8 cellular contexts compared by ENCODE assay signal in the genomic region with DNA sequence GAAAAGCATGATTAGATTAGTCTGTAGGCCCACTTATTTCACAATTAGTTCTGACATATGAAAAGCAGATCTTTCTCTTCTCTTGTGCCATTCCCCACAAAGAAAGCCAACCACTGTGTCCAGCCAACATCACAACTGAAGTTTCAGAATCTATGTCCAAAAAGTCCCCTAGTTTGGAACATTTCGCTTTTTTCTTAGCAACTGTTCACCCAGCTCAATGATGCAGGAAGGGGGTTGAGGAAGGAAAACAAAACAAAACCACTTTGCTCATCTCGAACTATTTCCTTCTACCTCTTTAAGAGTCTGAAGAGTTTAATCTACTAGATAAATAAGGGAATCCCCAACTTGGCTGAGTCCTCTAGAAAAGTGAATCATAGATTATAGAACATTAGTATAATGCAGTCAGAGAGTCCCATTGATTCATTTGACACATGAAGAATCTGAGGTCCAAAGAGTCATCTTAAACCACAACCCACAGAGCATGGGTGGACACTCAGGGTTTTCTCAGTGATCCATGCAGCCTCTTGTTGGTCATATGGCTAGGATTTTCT.
A peak's percentile ranks its signal among the peaks of the same experiment; 100 is the strongest.
DNase-seq lines count a peak whose midpoint lies in the region; ATAC-seq and TF ChIP-seq lines count a peak whose summit lies in the region.

No MANE protein-coding gene starts in this region.

- H3K27me3 Mint-ChIP-seq in activated T-cell treated with anti-CD3 and anti-CD28 coated beads, Interleukin-2, amount 50 U/mL, for 72 hours (ENCODE audit: low read depth), result no peaks in the 10 kb centered on the region

- no peaks in the 10 kb centered on the region for H3K36me3 ChIP-seq in urinary bladder (ENCODE audit: insufficient read depth)
- no peaks in the 10 kb centered on the region for H3K36me3 ChIP-seq in WERI-Rb-1

- no peaks in the 10 kb centered on the region for H3K9me3 ChIP-seq in right cardiac atrium (ENCODE audit: control insufficient read depth, low read length)
- no peaks in the 10 kb centered on the region for H3K9me3 ChIP-seq in WERI-Rb-1 (ENCODE audit: severe bottlenecking)

- H3K4me3 Mint-ChIP-seq in activated T-cell treated with anti-CD3 and anti-CD28 coated beads, Interleukin-2, amount 50 U/mL, for 72 hours, result peak overlapping the region; percentile 64 to 83

- no peaks in the 10 kb centered on the region for H3K9me3 Mint-ChIP-seq in activated T-cell treated with anti-CD3 and anti-CD28 coated beads, Interleukin-2, amount 50 U/mL, for 72 hours

- peak; percentile 57 for ATAC-seq in GM19395 (IDR thresholded peaks at IDR 0.05; ENCODE audit: unreplicated experiment)
- peak; percentile 64 for ATAC-seq in HG03432 (IDR thresholded peaks at IDR 0.05; ENCODE audit: unreplicated experiment)
- ATAC-seq in activated T-cell treated with anti-CD3 and anti-CD28 coated beads, Interleukin-2, amount 50 U/mL, for 72 hours (replicated peaks in 1 of 2), result peak; percentile 73 to 79
- peak; percentile 53 to 57 for ATAC-seq in right cardiac atrium

- WGBS in right cardiac atrium, result 20% methylated on average over 2 of the region's 2 CpGs
- 30% methylated on average over 2 of the region's 2 CpGs for WGBS in urinary bladder

- peaks cover 13% of the 10 kb centered on the region for H3K4me1 ChIP-seq in right cardiac atrium (ENCODE audit: control insufficient read depth, insufficient read depth, low read length)
- no peaks in the 10 kb centered on the region for H3K4me1 ChIP-seq in urinary bladder (ENCODE audit: insufficient read depth)

- peaks cover 90% of the 10 kb centered on the region for H3K4me1 Mint-ChIP-seq in activated T-cell treated with anti-CD3 and anti-CD28 coated beads, Interleukin-2, amount 50 U/mL, for 72 hours (ENCODE audit: low read depth)

- TF ChIP-seq CTCF in WERI-Rb-1 (IDR thresholded peaks at IDR 0.05; ENCODE audit: low read depth, low read length), result no peak

- peaks cover 17 to 19% of the 10 kb centered on the region in 2 donors for H3K36me3 Mint-ChIP-seq in activated T-cell treated with anti-CD3 and anti-CD28 coated beads, Interleukin-2, amount 50 U/mL, for 72 hours (ENCODE audit: insufficient read depth in 2 of 2)

- H3K27ac ChIP-seq in right cardiac atrium (ENCODE audit: low read length) (no peak overlapping the region), urinary bladder (ENCODE audit: low read depth) (peak overlapping the region; percentile 59), WERI-Rb-1 (no peak overlapping the region)

- H3K27me3 ChIP-seq in right cardiac atrium (ENCODE audit: control insufficient read depth, insufficient read depth) (no peaks in the 10 kb centered on the region), WERI-Rb-1 (ENCODE audit: insufficient read depth, low read depth, severe bottlenecking) (no peaks in the 10 kb centered on the region)

- no peak overlapping the region for H3K4me3 ChIP-seq in right cardiac atrium (ENCODE audit: low read length)
- no peak overlapping the region for H3K4me3 ChIP-seq in urinary bladder (ENCODE audit: low read depth, low read length)
- no peak overlapping the region for H3K4me3 ChIP-seq in WERI-Rb-1 (ENCODE audit: low read depth, low read length)

- H3K27ac Mint-ChIP-seq in activated T-cell treated with anti-CD3 and anti-CD28 coated beads, Interleukin-2, amount 50 U/mL, for 72 hours, result peak overlapping the region; percentile 90

- peak; percentile 64 for DNase-seq in CD1c-positive myeloid dendritic cell (ENCODE audit: extremely low spot score)
- peak; percentile 63 to 65 for DNase-seq in activated T-cell treated with anti-CD3 and anti-CD28 coated beads, Interleukin-2, amount 50 U/mL, for 72 hours
- no peak for DNase-seq in right cardiac atrium
- no peak for DNase-seq in NCI-H1417 (lab: John Stamatoyannopoulos, UW)
- DNase-seq in WERI-Rb-1, result no peak

- intact Hi-C loops in right cardiac atrium (cut with DNase I), result no loop called here

Comparison
In these comparisons a context has a peak if more than half of its experiments do, and no peak if none do; other contexts are left out.
1. DNase-seq: peak in CD1c-positive myeloid dendritic cell (single experiment) and activated T-cell treated with anti-CD3 and anti-CD28 coated beads, Interleukin-2, amount 50 U/mL, for 72 hours (2 of 2); none in right cardiac atrium (0 of 3), NCI-H1417 (0 of 3) and WERI-Rb-1 (single experiment).
2. Peak in every context shown above with its lines, with median percentiles within 50 percentile points of each other: ATAC-seq.